9 cellular contexts compared by ENCODE assay signal in genomic region chr15:74958908-74959642, GRCh38. TPM values are rescaled to one million over a fixed set of nuclear protein-coding genes. Genes with fewer than 3 reads are reported as not detected.
DNase-seq lines count a peak whose midpoint lies in the region; ATAC-seq and TF ChIP-seq lines count a peak whose summit lies in the region.
"Had no signal": no experiment of that assay in that cellular context is flagged by ENCODE, and none has a peak within 500 bp of the region (broad histone marks: within the 10 kb centered on the region; RNA-seq: fewer than 3 reads in every experiment).

No MANE protein-coding gene starts in this region.

- H3K4me3 ChIP-seq in body of pancreas (peak overlapping the region; percentile 30 to 45), right lobe of liver (peak overlapping the region; percentile 21 to 64 (median 54)), stomach (peak overlapping the region; percentile 54 to 79 (median 61))

- intact Hi-C loops in body of pancreas (cut with DNase I) (no loop called here), right lobe of liver (cut with DNase I) (no loop called here), stomach (cut with DNase I; ENCODE audit: low total_unique reads) (no loop called here)

- H3K4me1 ChIP-seq in body of pancreas: peaks cover 50% of the 10 kb centered on the region
- peaks cover 0 to 18% (median 0%) of the 10 kb centered on the region in 4 donors for H3K4me1 ChIP-seq in right lobe of liver
- peaks cover 46 to 64% (median 59%) of the 10 kb centered on the region in 4 donors for H3K4me1 ChIP-seq in stomach

- TF ChIP-seq CTCF in body of pancreas (IDR thresholded peaks at IDR 0.05): no peak
- no peak for TF ChIP-seq CTCF in right lobe of liver (IDR thresholded peaks at IDR 0.05)
- no peak for TF ChIP-seq CTCF in stomach (IDR thresholded peaks at IDR 0.05)

- TF ChIP-seq POLR2A in body of pancreas (IDR thresholded peaks at IDR 0.05): no peak
- no peak for TF ChIP-seq POLR2A in right lobe of liver (IDR thresholded peaks at IDR 0.05)
- no peak for TF ChIP-seq POLR2A in stomach (IDR thresholded peaks at IDR 0.05)

- no peak for TF ChIP-seq EP300 in stomach (IDR thresholded peaks at IDR 0.05)

- H3K27ac ChIP-seq in body of pancreas (peak overlapping the region in 3 of 4 donors; percentile 54 to 83 (median 57)), right lobe of liver (no peak overlapping the region), stomach (peak overlapping the region in 4 of 5 donors; percentile 64 to 95 (median 86))

- ATAC-seq in body of pancreas (no peak), right lobe of liver (no peak), GM19463 (IDR thresholded peaks at IDR 0.05; ENCODE audit: unreplicated experiment) (no peak)

- DNase-seq in NCI-H82 (lab: John Stamatoyannopoulos, UW) (peak; percentile 65), NCI-H82 treated with DMSO at 0.1 percent for 48 hours (lab: John Stamatoyannopoulos, UW; ENCODE audit: unreplicated experiment) (no peak), body of pancreas (no peak), right lobe of liver (no peak), stomach (no peak), NCI-H1694 (lab: John Stamatoyannopoulos, UW) (no peak), middle frontal gyrus (ENCODE audit: extremely low spot score, low spot score) (no peak)
- DNase-seq: NCI-H1092 treated with DMSO at 0.1 percent for 48 hours had no signal

- H3K36me3 ChIP-seq in body of pancreas (replicated peaks in 1 of 2; ENCODE audit: insufficient read depth in 1 of 2, low read depth in 2 of 2): no peaks in the 10 kb centered on the region
- H3K36me3 ChIP-seq in right lobe of liver: no peaks in the 10 kb centered on the region
- H3K36me3 ChIP-seq in stomach: no peaks in the 10 kb centered on the region

- H3K9me3 ChIP-seq in body of pancreas (no peaks in the 10 kb centered on the region), right lobe of liver (no peaks in the 10 kb centered on the region), stomach (no peaks in the 10 kb centered on the region)

- H3K27me3 ChIP-seq in body of pancreas (no peaks in the 10 kb centered on the region), right lobe of liver (peaks cover 0 to 6% of the 10 kb centered on the region in 2 donors), stomach (peaks cover 0 to 49% (median 0%) of the 10 kb centered on the region in 3 donors)

- WGBS in body of pancreas, 2 donors: 8 to 25% methylated on average over 31 to 51 of the region's 51 CpGs
- 13% methylated on average over 23 of the region's 51 CpGs for WGBS in right lobe of liver (ENCODE audit: insufficient coverage, low coverage, low lambda C conversion rate, missing lambda C conversion rate)
- 6 to 9% (median 8%) methylated on average over 47 to 51 of the region's 51 CpGs for WGBS in stomach, 5 donors

RNA-seq across cellular contexts. Expression of gene RPP25, which starts 2.5 kb away (rescaled TPM):
- total RNA-seq in body of pancreas (10 to 100 TPM in 1 of 2 donors, 1 to 10 TPM in 1; 9.1 to 11.5 TPM), right lobe of liver (1 to 10 TPM; 1.5 to 8.5 (median 2.4) TPM), stomach (10 to 100 TPM in 1 of 5 donors, 1 to 10 TPM in 4; 2.8 to 59.4 (median 7.6) TPM)
- polyA plus RNA-seq in stomach: 10 to 100 TPM in 1 of 3 donors, 1 to 10 TPM in 2; 8.7 to 10.1 (median 9.3) TPM

RNA-seq across cellular contexts. Expression of gene COX5A, which starts 21.2 kb away (rescaled TPM):
- total RNA-seq in body of pancreas (10 to 100 TPM; 50.1 to 61.5 TPM), right lobe of liver (100 to 1,000 TPM; 130 to 169 (median 141) TPM), stomach (100 to 1,000 TPM in 2 of 5 donors, 10 to 100 TPM in 3; 44.0 to 156 (median 61.1) TPM)
- 100 to 1,000 TPM; 298 to 516 (median 464) TPM for polyA plus RNA-seq in stomach

RNA-seq across cellular contexts. Expression of gene SCAMP5, which starts 36.3 kb away (rescaled TPM):
- total RNA-seq in body of pancreas (10 to 100 TPM; 21.1 to 30.4 TPM), right lobe of liver (10 to 100 TPM in 3 of 6 experiments, 1 to 10 TPM in 2, under 1 TPM in 1; 0.53 to 15.7 (median 7.7) TPM), stomach (10 to 100 TPM in 3 of 5 donors, 1 to 10 TPM in 2; 1.8 to 70.1 (median 13.4) TPM)
- polyA plus RNA-seq in stomach: 10 to 100 TPM in 2 of 3 donors, 1 to 10 TPM in 1; 8.8 to 12.7 (median 12.4) TPM

RNA-seq across cellular contexts. Expression of gene FAM219B, which starts 52.4 kb away (rescaled TPM):
- 10 to 100 TPM; 25.4 to 42.8 TPM for total RNA-seq in body of pancreas
- total RNA-seq in right lobe of liver: 10 to 100 TPM; 11.1 to 14.7 (median 13.3) TPM
- total RNA-seq in stomach: 10 to 100 TPM; 12.3 to 85.3 (median 49.5) TPM
- 10 to 100 TPM; 16.9 to 35.2 (median 28.9) TPM for polyA plus RNA-seq in stomach

Comparison
In these comparisons a context has a peak if more than half of its experiments do, and no peak if none do; other contexts are left out.
1. H3K27ac ChIP-seq: peak in body of pancreas (3 of 4) and stomach (4 of 5); none in right lobe of liver (0 of 3).
2. Peak in every context shown above with its lines, with median percentiles within 50 percentile points of each other: H3K4me3 ChIP-seq.